ENCODE assay signal across 8 cellular contexts in genomic region chr6:106513813-106514212, GRCh38.
DNase-seq lines count a peak whose midpoint lies in the region; ATAC-seq and TF ChIP-seq lines count a peak whose summit lies in the region.

No MANE protein-coding gene starts in this region.

- H3K4me1 Mint-ChIP-seq in CD14-positive monocyte, result peaks cover 70% of the 10 kb centered on the region
- H3K4me1 Mint-ChIP-seq in activated naive CD8-positive, alpha-beta T cell treated with anti-CD3 and anti-CD28 coated beads, Interleukin-2, amount 10 ng/mL, durations not matched to agents 7 days and 5 days, result peaks cover 45% of the 10 kb centered on the region

- H3K36me3 ChIP-seq in mucosa of descending colon (ENCODE audit: low read depth), result no peaks in the 10 kb centered on the region

- peak overlapping the region; percentile 93 to 98 for H3K4me3 Mint-ChIP-seq in CD14-positive monocyte
- peak overlapping the region; percentile 90 for H3K4me3 Mint-ChIP-seq in activated naive CD8-positive, alpha-beta T cell treated with anti-CD3 and anti-CD28 coated beads, Interleukin-2, amount 10 ng/mL, durations not matched to agents 7 days and 5 days

- H3K4me1 ChIP-seq in mucosa of descending colon (ENCODE audit: low read depth), result peaks cover 16% of the 10 kb centered on the region

- ATAC-seq in activated naive CD8-positive, alpha-beta T cell treated with anti-CD3 and anti-CD28 coated beads, Interleukin-2, amount 10 ng/mL, durations not matched to agents 7 days and 5 days (ENCODE audit: low read depth), result no peak
- ATAC-seq in mucosa of descending colon, result peak; percentile 6
- no peak for ATAC-seq in HG03571 (IDR thresholded peaks at IDR 0.05; ENCODE audit: unreplicated experiment)

- H3K27ac Mint-ChIP-seq in CD14-positive monocyte, result peak overlapping the region; percentile 85 to 98 (median 95)
- H3K27ac Mint-ChIP-seq in activated naive CD8-positive, alpha-beta T cell treated with anti-CD3 and anti-CD28 coated beads, Interleukin-2, amount 10 ng/mL, durations not matched to agents 7 days and 5 days, result peak overlapping the region; percentile 99

- intact Hi-C loops in CD14-positive monocyte (cut with micrococcal nuclease), result loop anchor here (5.0 to 10.0 kb wide), 2 partner anchors 33 to 639 kb away; no protein-coding TSS in a partner anchor
- intact Hi-C loops in mucosa of descending colon (cut with DNase I, micrococcal nuclease), result loop anchor here in 1 of 2 donors (5.0 kb wide), 1 partner anchor 67 kb away; no protein-coding TSS in a partner anchor
- intact Hi-C loops in cardiac septum (cut with DNase I), result no loop called here

- no peak overlapping the region for H3K27ac ChIP-seq in substantia nigra (ENCODE audit: low read depth, low read length, poor library complexity, severe bottlenecking)

- CTCF ChIA-PET in HEK293T (lab: Yijun Ruan, JAX), result no interaction called here

- H3K9me3 Mint-ChIP-seq in CD14-positive monocyte, result no peaks in the 10 kb centered on the region
- H3K9me3 Mint-ChIP-seq in activated naive CD8-positive, alpha-beta T cell treated with anti-CD3 and anti-CD28 coated beads, Interleukin-2, amount 10 ng/mL, durations not matched to agents 7 days and 5 days, result no peaks in the 10 kb centered on the region

- DNase-seq in CD14-positive monocyte (ENCODE audit: low spot score), result no peak
- DNase-seq in H4 (ENCODE audit: low spot score), result peak; percentile 9
- DNase-seq in activated naive CD8-positive, alpha-beta T cell treated with anti-CD3 and anti-CD28 coated beads, Interleukin-2, amount 10 ng/mL, durations not matched to agents 7 days and 5 days, result no peak
- DNase-seq in mucosa of descending colon, result peak in 1 of 3 donors; percentile 46
- no peak for DNase-seq in HEK293T (ENCODE audit: extremely low spot score)
- no peak for DNase-seq in substantia nigra (lab: John Stamatoyannopoulos, UW)
- no peak for DNase-seq in cardiac septum (ENCODE audit: low spot score)

- H3K36me3 Mint-ChIP-seq in CD14-positive monocyte, result peaks cover 2 to 3% of the 10 kb centered on the region in 2 donors
- no peaks in the 10 kb centered on the region for H3K36me3 Mint-ChIP-seq in activated naive CD8-positive, alpha-beta T cell treated with anti-CD3 and anti-CD28 coated beads, Interleukin-2, amount 10 ng/mL, durations not matched to agents 7 days and 5 days

- H3K9me3 ChIP-seq in mucosa of descending colon, result no peaks in the 10 kb centered on the region

- POLR2A ChIA-PET in activated naive CD8-positive, alpha-beta T cell treated with anti-CD3 and anti-CD28 coated beads, Interleukin-2, amount 10 ng/mL, durations not matched to agents 7 days and 5 days (lab: Charles Lee), result interaction anchor here (1.9 to 6.7 kb wide), 3 partner anchors 9 to 36 kb away, joined by 5 to 210 read pairs (median 6); no protein-coding TSS in a partner anchor
- POLR2A ChIA-PET in HEK293T (lab: Yijun Ruan, JAX), result no interaction called here

- no peak overlapping the region for H3K4me3 ChIP-seq in mucosa of descending colon

- H3K27me3 Mint-ChIP-seq in CD14-positive monocyte (ENCODE audit: low read depth in 3 of 3), result peaks cover 0 to 2% (median 0%) of the 10 kb centered on the region in 3 donors
- no peaks in the 10 kb centered on the region for H3K27me3 Mint-ChIP-seq in activated naive CD8-positive, alpha-beta T cell treated with anti-CD3 and anti-CD28 coated beads, Interleukin-2, amount 10 ng/mL, durations not matched to agents 7 days and 5 days

- TF ChIP-seq CTCF in CD14-positive monocyte (IDR thresholded peaks at IDR 0.05) (no peak), mucosa of descending colon (IDR thresholded peaks at IDR 0.05) (no peak)

TF ChIP-seq in HEK293T, 16 proteins besides CTCF, POLR2A, EP300 and RAD21:
- no peak for TF ChIP-seq CTBP1 (IDR thresholded peaks at IDR 0.05; ENCODE audit: borderline replicate concordance)
- no peak for TF ChIP-seq NFRKB (IDR thresholded peaks at IDR 0.05)
- TF ChIP-seq BHLHE40 (IDR thresholded peaks at IDR 0.05; ENCODE audit: borderline replicate concordance), result no peak
- TF ChIP-seq ELF4 (IDR thresholded peaks at IDR 0.05), result no peak
- TF ChIP-seq SP1 (IDR thresholded peaks at IDR 0.05), result no peak
- no peak for TF ChIP-seq LEF1 (IDR thresholded peaks at IDR 0.05; ENCODE audit: borderline replicate concordance)
- no peak for TF ChIP-seq PKNOX1 (IDR thresholded peaks at IDR 0.05)
- no peak for TF ChIP-seq FOXA1 (IDR thresholded peaks at IDR 0.05)
- no peak for TF ChIP-seq TARDBP (IDR thresholded peaks at IDR 0.05)
- no peak for TF ChIP-seq ARNT (IDR thresholded peaks at IDR 0.05)
- TF ChIP-seq FOXM1 (IDR thresholded peaks at IDR 0.05; ENCODE audit: borderline replicate concordance), result no peak
- no peak for TF ChIP-seq HDGF (IDR thresholded peaks at IDR 0.05; ENCODE audit: borderline replicate concordance)
- no peak for TF ChIP-seq L3MBTL2 (conservative IDR thresholded peaks at IDR 0.05)
- no peak for TF ChIP-seq SUZ12 (IDR thresholded peaks at IDR 0.05)
- no peak for TF ChIP-seq ZNF384 (IDR thresholded peaks at IDR 0.05)
- TF ChIP-seq FOXK2 (IDR thresholded peaks at IDR 0.05), result no peak
